Comparison of ENCODE assay signal across 1 cellular context in the genomic region with DNA sequence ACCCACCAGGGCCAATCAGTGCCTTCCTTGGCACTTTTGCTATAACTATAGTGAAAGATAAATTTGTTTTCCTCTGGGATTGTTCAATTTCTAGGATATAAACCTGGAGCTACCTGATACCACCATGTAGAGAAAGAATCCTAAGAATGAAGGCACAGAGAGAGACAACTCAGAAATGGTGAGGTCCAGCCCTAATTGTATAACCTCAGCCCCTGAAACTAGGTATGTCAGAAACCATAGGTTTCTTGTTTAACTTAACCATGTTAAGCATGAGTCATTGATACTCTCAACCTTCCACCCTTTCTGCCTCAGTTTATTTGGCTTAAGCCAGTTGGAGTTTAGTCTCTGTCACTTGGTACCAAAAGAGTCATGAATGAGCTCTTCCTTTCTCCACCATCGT.
TF ChIP-seq lines count a peak whose summit lies in the region.

No MANE protein-coding gene starts in this region.

TF ChIP-seq in GM23338, 12 proteins besides CTCF, POLR2A, EP300 and RAD21 (continued from another document):
- TF ChIP-seq JUNB (IDR thresholded peaks at IDR 0.05; ENCODE audit: unreplicated experiment) = no peak
- no peak for TF ChIP-seq POLR2AphosphoS5 (IDR thresholded peaks at IDR 0.05; ENCODE audit: low read depth)
- TF ChIP-seq NANOG (IDR thresholded peaks at IDR 0.05; ENCODE audit: borderline replicate concordance) = no peak
